In genomic region chr13:41137241-41137640, GRCh38 we compare ENCODE assay signal across 1 cellular context.
TF ChIP-seq lines count a peak whose summit lies in the region.

No MANE protein-coding gene starts in this region.

TF ChIP-seq in WTC11, 78 proteins besides CTCF, POLR2A, EP300 and RAD21 (continued from another document):
- TF ChIP-seq USF2 (CRISPR knock-in tag; IDR thresholded peaks at IDR 0.05) (no peak), SP1 (CRISPR knock-in tag; conservative IDR thresholded peaks at IDR 0.05) (no peak), EMX1 (CRISPR knock-in tag; IDR thresholded peaks at IDR 0.05) (no peak), ZNF263 (CRISPR knock-in tag; IDR thresholded peaks at IDR 0.05; ENCODE audit: low read depth) (no peak), HMGXB4 (CRISPR knock-in tag; IDR thresholded peaks at IDR 0.05) (no peak), STAT6 (CRISPR knock-in tag; conservative IDR thresholded peaks at IDR 0.05; ENCODE audit: low read depth) (no peak), PRRX2 (CRISPR knock-in tag; IDR thresholded peaks at IDR 0.05) (no peak), ATF1 (CRISPR knock-in tag; IDR thresholded peaks at IDR 0.05) (no peak)
